ENCODE assay signal across 15 cellular contexts in genomic region chr6:158761746-158762145, GRCh38. TPM values are rescaled to one million over a fixed set of nuclear protein-coding genes. Genes with fewer than 3 reads are reported as not detected.
DNase-seq lines count a peak whose midpoint lies in the region; ATAC-seq and TF ChIP-seq lines count a peak whose summit lies in the region.
"Had no signal": no experiment of that assay in that cellular context is flagged by ENCODE, and none has a peak within 500 bp of the region (broad histone marks: within the 10 kb centered on the region; RNA-seq: fewer than 3 reads in every experiment).

No MANE protein-coding gene starts in this region.

- no peak overlapping the region for H3K4me3 Mint-ChIP-seq in activated naive CD8-positive, alpha-beta T cell treated with anti-CD3 and anti-CD28 coated beads, Interleukin-2, amount 50 U/mL, for 24 hours
- H3K4me3 Mint-ChIP-seq in activated naive CD8-positive, alpha-beta T cell treated with anti-CD3 and anti-CD28 coated beads for 36 hours, result no peak overlapping the region
- H3K4me3 Mint-ChIP-seq in T-helper 17 cell, result peak overlapping the region; percentile 82
- H3K4me3 Mint-ChIP-seq in stimulated activated naive B cell treated with anti-CD40 and anti-IgM and Interleukin-4, amounts not matched to agents 10 μg/mL and 1 μg/mL and 100 μg/mL, for 72 hours, result peak overlapping the region; percentile 1 to 54
- H3K4me3 Mint-ChIP-seq: neural crest cell had no signal

- H3K27ac Mint-ChIP-seq in activated naive CD8-positive, alpha-beta T cell treated with anti-CD3 and anti-CD28 coated beads, Interleukin-2, amount 50 U/mL, for 24 hours, result peak overlapping the region; percentile 16
- H3K27ac Mint-ChIP-seq in activated naive CD8-positive, alpha-beta T cell treated with anti-CD3 and anti-CD28 coated beads for 36 hours, result no peak overlapping the region
- peak overlapping the region; percentile 97 for H3K27ac Mint-ChIP-seq in T-helper 17 cell
- peak overlapping the region; percentile 87 for H3K27ac Mint-ChIP-seq in stimulated activated naive B cell treated with anti-CD40 and anti-IgM and Interleukin-4, amounts not matched to agents 10 μg/mL and 1 μg/mL and 100 μg/mL, for 72 hours

- TF ChIP-seq CTCF in epithelial cell of esophagus (IDR thresholded peaks at IDR 0.05; ENCODE audit: insufficient read depth, low read depth, low read length, missing control alignments), result no peak

- no peak overlapping the region for H3K4me3 ChIP-seq in epithelial cell of esophagus (ENCODE audit: low read length)
- H3K4me3 ChIP-seq: lung had no signal

- H3K9me3 ChIP-seq in T-helper 17 cell (ENCODE audit: control insufficient read depth, low read length, poor library complexity, severe bottlenecking), result no peaks in the 10 kb centered on the region

- peaks cover 65% of the 10 kb centered on the region for H3K36me3 Mint-ChIP-seq in activated naive CD8-positive, alpha-beta T cell treated with anti-CD3 and anti-CD28 coated beads, Interleukin-2, amount 50 U/mL, for 24 hours (ENCODE audit: low read depth)
- H3K36me3 Mint-ChIP-seq in activated naive CD8-positive, alpha-beta T cell treated with anti-CD3 and anti-CD28 coated beads for 36 hours, result peaks cover 33% of the 10 kb centered on the region
- peaks cover 11% of the 10 kb centered on the region for H3K36me3 Mint-ChIP-seq in T-helper 17 cell (ENCODE audit: low read depth)
- peaks cover 21 to 49% of the 10 kb centered on the region in 2 donors for H3K36me3 Mint-ChIP-seq in stimulated activated naive B cell treated with anti-CD40 and anti-IgM and Interleukin-4, amounts not matched to agents 10 μg/mL and 1 μg/mL and 100 μg/mL, for 72 hours

- no peak for DNase-seq in activated naive CD8-positive, alpha-beta T cell treated with anti-CD3 and anti-CD28 coated beads, Interleukin-2, amount 50 U/mL, for 24 hours
- DNase-seq in activated naive CD8-positive, alpha-beta T cell treated with anti-CD3 and anti-CD28 coated beads for 36 hours, result no peak
- DNase-seq in T-helper 17 cell (no peak), epithelial cell of esophagus (ENCODE audit: low read depth) (peak; percentile 8), NCI-H526 treated with DMSO at 0.1 percent for 48 hours (lab: John Stamatoyannopoulos, UW) (no peak), NCI-H1417 (lab: John Stamatoyannopoulos, UW) (no peak), NCI-H2107 treated with DMSO at 0.1 percent for 48 hours (lab: John Stamatoyannopoulos, UW; ENCODE audit: unreplicated experiment) (no peak)
- DNase-seq in stimulated activated naive B cell treated with anti-CD40 and anti-IgM and Interleukin-4, amounts not matched to agents 10 μg/mL and 1 μg/mL and 100 μg/mL, for 72 hours, result no peak
- DNase-seq: activated CD4-positive, CD25-positive, alpha-beta regulatory T cell; amygdala; foreskin melanocyte; NCI-H1694; NCI-H446 had no signal

- H3K9me3 Mint-ChIP-seq in activated naive CD8-positive, alpha-beta T cell treated with anti-CD3 and anti-CD28 coated beads, Interleukin-2, amount 50 U/mL, for 24 hours, result no peaks in the 10 kb centered on the region
- H3K9me3 Mint-ChIP-seq in activated naive CD8-positive, alpha-beta T cell treated with anti-CD3 and anti-CD28 coated beads for 36 hours, result no peaks in the 10 kb centered on the region
- no peaks in the 10 kb centered on the region for H3K9me3 Mint-ChIP-seq in stimulated activated naive B cell treated with anti-CD40 and anti-IgM and Interleukin-4, amounts not matched to agents 10 μg/mL and 1 μg/mL and 100 μg/mL, for 72 hours
- H3K9me3 Mint-ChIP-seq: neural crest cell had no signal

- H3K4me1 Mint-ChIP-seq in activated naive CD8-positive, alpha-beta T cell treated with anti-CD3 and anti-CD28 coated beads, Interleukin-2, amount 50 U/mL, for 24 hours, result peaks cover 3% of the 10 kb centered on the region
- H3K4me1 Mint-ChIP-seq in activated naive CD8-positive, alpha-beta T cell treated with anti-CD3 and anti-CD28 coated beads for 36 hours, result no peaks in the 10 kb centered on the region
- peaks cover 16% of the 10 kb centered on the region for H3K4me1 Mint-ChIP-seq in T-helper 17 cell
- H3K4me1 Mint-ChIP-seq in stimulated activated naive B cell treated with anti-CD40 and anti-IgM and Interleukin-4, amounts not matched to agents 10 μg/mL and 1 μg/mL and 100 μg/mL, for 72 hours, result peaks cover 0 to 12% of the 10 kb centered on the region in 2 donors
- H3K4me1 Mint-ChIP-seq: neural crest cell had no signal

- ATAC-seq in activated naive CD8-positive, alpha-beta T cell treated with anti-CD3 and anti-CD28 coated beads, Interleukin-2, amount 50 U/mL, for 24 hours, result no peak
- ATAC-seq in T-helper 17 cell, result no peak
- ATAC-seq in stimulated activated naive B cell treated with anti-CD40 and anti-IgM and Interleukin-4, amounts not matched to agents 10 μg/mL and 1 μg/mL and 100 μg/mL, for 72 hours (replicated peaks), result no peak

- no peaks in the 10 kb centered on the region for H3K27me3 Mint-ChIP-seq in activated naive CD8-positive, alpha-beta T cell treated with anti-CD3 and anti-CD28 coated beads, Interleukin-2, amount 50 U/mL, for 24 hours
- H3K27me3 Mint-ChIP-seq in activated naive CD8-positive, alpha-beta T cell treated with anti-CD3 and anti-CD28 coated beads for 36 hours, result no peaks in the 10 kb centered on the region
- no peaks in the 10 kb centered on the region for H3K27me3 Mint-ChIP-seq in T-helper 17 cell
- H3K27me3 Mint-ChIP-seq in stimulated activated naive B cell treated with anti-CD40 and anti-IgM and Interleukin-4, amounts not matched to agents 10 μg/mL and 1 μg/mL and 100 μg/mL, for 72 hours, result no peaks in the 10 kb centered on the region

RNA-seq across cellular contexts. Expression of gene EZR, which starts 57.4 kb away (rescaled TPM):
- total RNA-seq in activated naive CD8-positive, alpha-beta T cell treated with anti-CD3 and anti-CD28 coated beads for 36 hours, result 100 to 1,000 TPM; 218 to 227 TPM
- total RNA-seq in T-helper 17 cell, result 100 to 1,000 TPM; 341 to 361 TPM

Comparison
In these comparisons a context has a peak if more than half of its experiments do, and no peak if none do; other contexts are left out.
1. H3K4me3 Mint-ChIP-seq: peak in T-helper 17 cell (single experiment) and stimulated activated naive B cell treated with anti-CD40 and anti-IgM and Interleukin-4, amounts not matched to agents 10 μg/mL and 1 μg/mL and 100 μg/mL, for 72 hours (2 of 2); none in activated naive CD8-positive, alpha-beta T cell treated with anti-CD3 and anti-CD28 coated beads, Interleukin-2, amount 50 U/mL, for 24 hours (single experiment) and activated naive CD8-positive, alpha-beta T cell treated with anti-CD3 and anti-CD28 coated beads for 36 hours (single experiment).